1 cellular context compared by ENCODE assay signal in the genomic region with DNA sequence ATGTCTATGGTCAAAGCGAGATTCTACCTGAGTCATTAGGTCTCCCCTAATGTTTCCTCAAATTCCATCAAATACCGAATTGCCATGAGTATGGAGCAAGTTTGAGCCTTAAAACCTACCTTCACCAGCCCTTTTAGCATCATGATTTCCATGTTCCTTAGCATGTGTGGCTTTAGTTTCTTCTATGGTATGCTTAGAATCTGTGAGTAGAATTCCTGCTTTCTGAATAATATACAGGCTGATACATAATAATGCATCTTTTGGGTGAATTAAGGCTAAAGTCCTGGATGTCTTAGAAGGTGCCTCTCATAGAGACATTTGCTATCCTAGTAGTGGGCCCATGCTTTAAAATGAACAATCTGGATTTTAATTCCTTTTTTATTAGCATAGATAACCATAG.
TF ChIP-seq lines count a peak whose summit lies in the region.

No MANE protein-coding gene starts in this region.

TF ChIP-seq in GM23338, 12 proteins besides CTCF, POLR2A, EP300 and RAD21 (continued from another document):
- TF ChIP-seq, protein P1, sequence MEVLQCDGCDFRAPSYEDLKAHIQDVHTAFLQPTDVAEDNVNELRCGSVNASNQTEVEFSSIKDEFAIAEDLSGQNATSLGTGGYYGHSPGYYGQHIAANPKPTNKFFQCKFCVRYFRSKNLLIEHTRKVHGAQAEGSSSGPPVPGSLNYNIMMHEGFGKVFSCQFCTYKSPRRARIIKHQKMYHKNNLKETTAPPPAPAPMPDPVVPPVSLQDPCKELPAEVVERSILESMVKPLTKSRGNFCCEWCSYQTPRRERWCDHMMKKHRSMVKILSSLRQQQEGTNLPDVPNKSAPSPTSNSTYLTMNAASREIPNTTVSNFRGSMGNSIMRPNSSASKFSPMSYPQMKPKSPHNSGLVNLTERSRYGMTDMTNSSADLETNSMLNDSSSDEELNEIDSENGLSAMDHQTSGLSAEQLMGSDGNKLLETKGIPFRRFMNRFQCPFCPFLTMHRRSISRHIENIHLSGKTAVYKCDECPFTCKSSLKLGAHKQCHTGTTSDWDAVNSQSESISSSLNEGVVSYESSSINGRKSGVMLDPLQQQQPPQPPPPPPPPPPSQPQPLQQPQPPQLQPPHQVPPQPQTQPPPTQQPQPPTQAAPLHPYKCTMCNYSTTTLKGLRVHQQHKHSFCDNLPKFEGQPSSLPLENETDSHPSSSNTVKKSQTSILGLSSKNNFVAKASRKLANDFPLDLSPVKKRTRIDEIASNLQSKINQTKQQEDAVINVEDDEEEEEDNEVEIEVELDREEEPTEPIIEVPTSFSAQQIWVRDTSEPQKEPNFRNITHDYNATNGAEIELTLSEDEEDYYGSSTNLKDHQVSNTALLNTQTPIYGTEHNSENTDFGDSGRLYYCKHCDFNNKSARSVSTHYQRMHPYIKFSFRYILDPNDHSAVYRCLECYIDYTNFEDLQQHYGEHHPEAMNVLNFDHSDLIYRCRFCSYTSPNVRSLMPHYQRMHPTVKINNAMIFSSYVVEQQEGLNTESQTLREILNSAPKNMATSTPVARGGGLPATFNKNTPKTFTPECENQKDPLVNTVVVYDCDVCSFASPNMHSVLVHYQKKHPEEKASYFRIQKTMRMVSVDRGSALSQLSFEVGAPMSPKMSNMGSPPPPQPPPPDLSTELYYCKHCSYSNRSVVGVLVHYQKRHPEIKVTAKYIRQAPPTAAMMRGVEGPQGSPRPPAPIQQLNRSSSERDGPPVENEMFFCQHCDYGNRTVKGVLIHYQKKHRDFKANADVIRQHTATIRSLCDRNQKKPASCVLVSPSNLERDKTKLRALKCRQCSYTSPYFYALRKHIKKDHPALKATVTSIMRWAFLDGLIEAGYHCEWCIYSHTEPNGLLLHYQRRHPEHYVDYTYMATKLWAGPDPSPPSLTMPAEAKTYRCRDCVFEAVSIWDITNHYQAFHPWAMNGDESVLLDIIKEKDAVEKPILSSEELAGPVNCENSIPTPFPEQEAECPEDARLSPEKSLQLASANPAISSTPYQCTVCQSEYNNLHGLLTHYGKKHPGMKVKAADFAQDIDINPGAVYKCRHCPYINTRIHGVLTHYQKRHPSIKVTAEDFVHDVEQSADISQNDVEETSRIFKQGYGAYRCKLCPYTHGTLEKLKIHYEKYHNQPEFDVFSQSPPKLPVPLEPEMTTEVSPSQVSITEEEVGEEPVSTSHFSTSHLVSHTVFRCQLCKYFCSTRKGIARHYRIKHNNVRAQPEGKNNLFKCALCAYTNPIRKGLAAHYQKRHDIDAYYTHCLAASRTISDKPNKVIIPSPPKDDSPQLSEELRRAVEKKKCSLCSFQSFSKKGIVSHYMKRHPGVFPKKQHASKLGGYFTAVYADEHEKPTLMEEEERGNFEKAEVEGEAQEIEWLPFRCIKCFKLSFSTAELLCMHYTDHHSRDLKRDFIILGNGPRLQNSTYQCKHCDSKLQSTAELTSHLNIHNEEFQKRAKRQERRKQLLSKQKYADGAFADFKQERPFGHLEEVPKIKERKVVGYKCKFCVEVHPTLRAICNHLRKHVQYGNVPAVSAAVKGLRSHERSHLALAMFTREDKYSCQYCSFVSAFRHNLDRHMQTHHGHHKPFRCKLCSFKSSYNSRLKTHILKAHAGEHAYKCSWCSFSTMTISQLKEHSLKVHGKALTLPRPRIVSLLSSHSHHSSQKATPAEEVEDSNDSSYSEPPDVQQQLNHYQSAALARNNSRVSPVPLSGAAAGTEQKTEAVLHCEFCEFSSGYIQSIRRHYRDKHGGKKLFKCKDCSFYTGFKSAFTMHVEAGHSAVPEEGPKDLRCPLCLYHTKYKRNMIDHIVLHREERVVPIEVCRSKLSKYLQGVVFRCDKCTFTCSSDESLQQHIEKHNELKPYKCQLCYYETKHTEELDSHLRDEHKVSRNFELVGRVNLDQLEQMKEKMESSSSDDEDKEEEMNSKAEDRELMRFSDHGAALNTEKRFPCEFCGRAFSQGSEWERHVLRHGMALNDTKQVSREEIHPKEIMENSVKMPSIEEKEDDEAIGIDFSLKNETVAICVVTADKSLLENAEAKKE (CRISPR knock-in tag; IDR thresholded peaks at IDR 0.05): no peak
- TF ChIP-seq EZH2phosphoT487 (IDR thresholded peaks at IDR 0.05; ENCODE audit: unreplicated experiment) (no peak), ZNF331 (CRISPR knock-in tag; IDR thresholded peaks at IDR 0.05; ENCODE audit: low read depth) (no peak)
